In genomic region chr2:241619602-241620418, GRCh38 we compare ENCODE assay signal across 12 cellular contexts. TPM values are rescaled to one million over a fixed set of nuclear protein-coding genes. Genes with fewer than 3 reads are reported as not detected.
DNase-seq lines count a peak whose midpoint lies in the region; ATAC-seq and TF ChIP-seq lines count a peak whose summit lies in the region.
"Had no signal": no experiment of that assay in that cellular context is flagged by ENCODE, and none has a peak within 500 bp of the region (broad histone marks: within the 10 kb centered on the region; RNA-seq: fewer than 3 reads in every experiment).

No MANE protein-coding gene starts in this region.

- BruUV-seq in MCF 10A (replicated peaks; lab: Mats Ljungman, UMichigan) (no TSS peak), IMR-90 (replicated peaks; lab: Mats Ljungman, UMichigan) (no TSS peak)

- H2BK120ac ChIP-seq in IMR-90 (ENCODE audit: low read depth, low read length), result no peak overlapping the region

- no peak for TF ChIP-seq RAD21 in IMR-90 (IDR thresholded peaks at IDR 0.05; ENCODE audit: low read length)

- in situ Hi-C loops in IMR-90 (cut with MboI; ENCODE audit: low sequenced_read_pairs), result no loop called here

- H3K9ac ChIP-seq in IMR-90 (ENCODE audit: low read depth, low read length), result no peak overlapping the region

- H3K36me3 ChIP-seq in breast epithelium (no peaks in the 10 kb centered on the region), IMR-90 (ENCODE audit: control insufficient read depth, insufficient read depth, low read length) (peaks cover 9% of the 10 kb centered on the region), esophagus squamous epithelium (peaks cover 0 to 38% (median 0%) of the 10 kb centered on the region in 3 donors), thyroid gland (no peaks in the 10 kb centered on the region)
- H3K36me3 ChIP-seq: brain microvascular endothelial cell had no signal

- H3K9me3 Mint-ChIP-seq in MCF 10A (ENCODE audit: unreplicated experiment), result no peaks in the 10 kb centered on the region
- H3K9me3 Mint-ChIP-seq in activated naive CD4-positive, alpha-beta T cell treated with anti-CD3 and anti-CD28 coated beads, Interleukin-2, amount 50 U/mL, for 72 hours, result peaks cover 13 to 23% of the 10 kb centered on the region in 2 donors

- no peak overlapping the region for H2BK5ac ChIP-seq in IMR-90 (ENCODE audit: low read depth, low read length, poor library complexity, severe bottlenecking)

- no peak overlapping the region for H3K27ac ChIP-seq in breast epithelium
- H3K27ac ChIP-seq in IMR-90 (ENCODE audit: insufficient read depth, low read length), result no peak overlapping the region
- no peak overlapping the region for H3K27ac ChIP-seq in esophagus squamous epithelium
- H3K27ac ChIP-seq in thyroid gland, result no peak overlapping the region
- H3K27ac ChIP-seq: brain microvascular endothelial cell, suprapubic skin had no signal

- dilution Hi-C loops in IMR-90 (cut with HindIII; ENCODE audit: low sequenced_read_pairs, unreplicated experiment), result no loop called here

- H4K5ac ChIP-seq in IMR-90 (ENCODE audit: low read depth, low read length), result no peak overlapping the region

- H4K8ac ChIP-seq in IMR-90 (ENCODE audit: low read depth in 2 of 2, low read length in 2 of 2), result no peak overlapping the region

- no peak for ATAC-seq in IMR-90 (ENCODE audit: low read depth)
- ATAC-seq in activated naive CD4-positive, alpha-beta T cell treated with anti-CD3 and anti-CD28 coated beads, Interleukin-2, amount 50 U/mL, for 72 hours, result peak; percentile 32 to 38

- POLR2A ChIA-PET in MCF 10A (lab: Yijun Ruan, JAX), result no interaction called here
- POLR2A ChIA-PET in IMR-90 (lab: Charles Lee; ENCODE audit: unreplicated experiment), result no interaction called here

- H3K27me3 Mint-ChIP-seq in MCF 10A (ENCODE audit: insufficient read depth, unreplicated experiment), result no peaks in the 10 kb centered on the region

- H4K91ac ChIP-seq in IMR-90 (ENCODE audit: insufficient read depth, low read depth, low read length), result no peak overlapping the region

- no peak overlapping the region for H3K56ac ChIP-seq in IMR-90 (ENCODE audit: extremely low read depth, insufficient read depth, low read length)

- peaks cover 53% of the 10 kb centered on the region for H4K20me1 ChIP-seq in IMR-90 (ENCODE audit: insufficient read depth, low read length)

- no peak overlapping the region for H3K4me3 ChIP-seq in breast epithelium
- H3K4me3 ChIP-seq in IMR-90 (ENCODE audit: insufficient read depth, low read depth, low read length), result no peak overlapping the region
- H3K4me3 ChIP-seq in esophagus squamous epithelium, result no peak overlapping the region
- H3K4me3 ChIP-seq in thyroid gland (replicated peaks in 1 of 3), result no peak overlapping the region
- H3K4me3 ChIP-seq: smooth muscle cell, suprapubic skin had no signal

- no peak overlapping the region for H3K4me2 ChIP-seq in IMR-90 (ENCODE audit: low read depth, low read length)
- H3K4me2 ChIP-seq: smooth muscle cell had no signal

- peaks cover 67% of the 10 kb centered on the region for H3K36me3 Mint-ChIP-seq in MCF 10A (ENCODE audit: insufficient read depth, unreplicated experiment)
- H3K36me3 Mint-ChIP-seq in activated naive CD4-positive, alpha-beta T cell treated with anti-CD3 and anti-CD28 coated beads, Interleukin-2, amount 50 U/mL, for 72 hours, result peaks cover 26 to 40% of the 10 kb centered on the region in 2 donors

- intact Hi-C loops in MCF 10A (cut with micrococcal nuclease), result no loop called here
- intact Hi-C loops in breast epithelium (cut with DNase I; ENCODE audit: low total_unique reads), result no loop called here
- intact Hi-C loops in IMR-90 (cut with micrococcal nuclease), result no loop called here
- intact Hi-C loops in esophagus squamous epithelium (cut with DNase I), result no loop called here
- intact Hi-C loops in thyroid gland (cut with DNase I), result loop anchor here (10.0 kb wide), 1 partner anchor 105 kb away; no protein-coding TSS in a partner anchor

- no peak overlapping the region for H2AK9ac ChIP-seq in IMR-90 (replicated peaks; ENCODE audit: low read depth, low read length, poor library complexity)

- H3K4me1 ChIP-seq in breast epithelium, result peaks cover 0 to 6% of the 10 kb centered on the region in 2 donors
- no peaks in the 10 kb centered on the region for H3K4me1 ChIP-seq in IMR-90 (ENCODE audit: control insufficient read depth, insufficient read depth, low read length)
- H3K4me1 ChIP-seq in esophagus squamous epithelium, result peaks cover 0 to 30% (median 0%) of the 10 kb centered on the region in 3 donors
- peaks cover 0 to 7% of the 10 kb centered on the region in 2 donors for H3K4me1 ChIP-seq in thyroid gland

- H3K27me3 ChIP-seq in breast epithelium, result no peaks in the 10 kb centered on the region
- no peaks in the 10 kb centered on the region for H3K27me3 ChIP-seq in IMR-90 (ENCODE audit: control insufficient read depth, insufficient read depth, low read length)
- H3K27me3 ChIP-seq in esophagus squamous epithelium, result no peaks in the 10 kb centered on the region
- no peaks in the 10 kb centered on the region for H3K27me3 ChIP-seq in thyroid gland
- H3K27me3 ChIP-seq: brain microvascular endothelial cell, suprapubic skin had no signal

- H3K9me3 ChIP-seq in breast epithelium, result no peaks in the 10 kb centered on the region
- no peaks in the 10 kb centered on the region for H3K9me3 ChIP-seq in IMR-90 (ENCODE audit: control insufficient read depth, insufficient read depth, low read length)
- H3K9me3 ChIP-seq in esophagus squamous epithelium, result no peaks in the 10 kb centered on the region
- H3K9me3 ChIP-seq in thyroid gland, result no peaks in the 10 kb centered on the region
- H3K9me3 ChIP-seq: suprapubic skin had no signal

- no peak overlapping the region for H2BK15ac ChIP-seq in IMR-90 (ENCODE audit: low read depth, low read length)

- no peak overlapping the region for H3K14ac ChIP-seq in IMR-90 (replicated peaks; ENCODE audit: low read depth, low read length)

- CTCF ChIA-PET in MCF 10A (lab: Yijun Ruan, JAX), result no interaction called here
- CTCF ChIA-PET in IMR-90 (lab: Yijun Ruan, JAX), result no interaction called here

- H2BK20ac ChIP-seq in IMR-90 (ENCODE audit: low read depth, low read length), result no peak overlapping the region

- H3K23ac ChIP-seq in IMR-90 (ENCODE audit: low read depth, low read length), result no peak overlapping the region

- peaks cover 33 to 76% of the 10 kb centered on the region in 2 experiments for H3K79me1 ChIP-seq in IMR-90 (ENCODE audit: low read depth in 1 of 2, low read length in 2 of 2)

- TF ChIP-seq CTCF in MCF 10A (IDR thresholded peaks at IDR 0.05; ENCODE audit: unreplicated experiment) (no peak), breast epithelium (IDR thresholded peaks at IDR 0.05) (no peak), IMR-90 (conservative IDR thresholded peaks at IDR 0.05; ENCODE audit: low read depth, low read length) (no peak), esophagus squamous epithelium (IDR thresholded peaks at IDR 0.05) (no peak), thyroid gland (IDR thresholded peaks at IDR 0.05) (no peak)

- WGBS in IMR-90 (ENCODE audit: extremely low coverage in 2 of 2, insufficient read length in 1 of 2), 2 experiments, result 96 to 100% methylated on average over 5 to 18 of the region's 20 CpGs
- WGBS in esophagus squamous epithelium, 2 donors, result 79 to 82% methylated on average over 9 to 20 of the region's 20 CpGs
- WGBS in thyroid gland, 2 donors, result 90 to 94% methylated on average over 20 of the region's 20 CpGs

- H2AFZ ChIP-seq in IMR-90 (replicated peaks; ENCODE audit: low read length, poor library complexity), result no peak overlapping the region

- peaks cover 9% of the 10 kb centered on the region for H3K4me1 Mint-ChIP-seq in MCF 10A (ENCODE audit: insufficient read depth, unreplicated experiment)

- H3K18ac ChIP-seq in IMR-90 (ENCODE audit: low read depth, low read length), result no peak overlapping the region

- TF ChIP-seq POLR2A in breast epithelium (IDR thresholded peaks at IDR 0.05) (no peak), IMR-90 (IDR thresholded peaks at IDR 0.05; ENCODE audit: low read depth, low read length) (no peak), esophagus squamous epithelium (IDR thresholded peaks at IDR 0.05) (no peak), thyroid gland (IDR thresholded peaks at IDR 0.05) (no peak)

- no peak overlapping the region for H3K4ac ChIP-seq in IMR-90 (ENCODE audit: low read depth, low read length)

- no peak for DNase-seq in MCF 10A (ENCODE audit: unreplicated experiment)
- DNase-seq in breast epithelium (ENCODE audit: low spot score in 2 of 2), result no peak
- DNase-seq in IMR-90, result no peak
- no peak for DNase-seq in activated naive CD4-positive, alpha-beta T cell treated with anti-CD3 and anti-CD28 coated beads, Interleukin-2, amount 50 U/mL, for 72 hours (ENCODE audit: low spot score in 2 of 2)
- peak; percentile 48 for DNase-seq in stimulated activated CD8-positive, alpha-beta memory T cell treated with anti-CD3 and anti-CD28 coated beads, Interleukin-4, amount 100 ng/mL, for 48 hours
- DNase-seq in GM19240 (ENCODE audit: insufficient read length, low spot score), result no peak
- no peak for DNase-seq in esophagus squamous epithelium (lab: John Stamatoyannopoulos, UW)
- no peak for DNase-seq in thyroid gland
- DNase-seq: Kasumi-1 had no signal

- no peak overlapping the region for H3K4me3 Mint-ChIP-seq in MCF 10A (ENCODE audit: unreplicated experiment)

- peak overlapping the region; percentile 57 for H3K27ac Mint-ChIP-seq in MCF 10A (ENCODE audit: low read depth, unreplicated experiment)
- peak overlapping the region; percentile 73 to 94 for H3K27ac Mint-ChIP-seq in activated naive CD4-positive, alpha-beta T cell treated with anti-CD3 and anti-CD28 coated beads, Interleukin-2, amount 50 U/mL, for 72 hours

- H2AK5ac ChIP-seq in IMR-90 (ENCODE audit: low read depth, low read length), result no peak overlapping the region

- peaks cover 10% of the 10 kb centered on the region; the same call in 1 of the 2 replicates for H3K9me1 ChIP-seq in IMR-90 (ENCODE audit: insufficient read depth, low read length)

RNA-seq across cellular contexts. Expression of gene THAP4, which starts 17.1 kb away (rescaled TPM):
- 64.5 and 91.8 TPM in 2 replicates for total RNA-seq in MCF 10A (2022)
- total RNA-seq in breast epithelium, result 10 to 100 TPM; 35.3 to 45.9 (median 38.1) TPM
- 33.9 and 42.2 TPM in 2 replicates for total RNA-seq in IMR-90 (2012; rRNA removed)
- 55.1 and 60.3 TPM in 2 replicates for polyA plus RNA-seq in IMR-90 (2012; rRNA removed)
- 53.0 and 64.7 TPM in 2 replicates for polyA plus RNA-seq in IMR-90 (2012; cell fraction: cytosol; rRNA removed)
- polyA plus RNA-seq in IMR-90 (2012; cell fraction: nucleus; rRNA removed; ENCODE audit: low replicate concordance), result 20.5 and 32.9 TPM in 2 replicates
- total RNA-seq in activated naive CD4-positive, alpha-beta T cell treated with anti-CD3 and anti-CD28 coated beads, Interleukin-2, amount 50 U/mL, for 72 hours, result 10 to 100 TPM; 42.2 to 45.8 TPM
- 10 to 100 TPM; 40.7 to 53.2 (median 46.4) TPM for total RNA-seq in esophagus squamous epithelium
- total RNA-seq in thyroid gland, result 10 to 100 TPM; 42.9 to 53.6 (median 46.2) TPM

RNA-seq across cellular contexts. Expression of gene ATG4B, which starts 17.7 kb away (rescaled TPM):
- total RNA-seq in MCF 10A (2022), result 70.9 and 72.8 TPM in 2 replicates
- 10 to 100 TPM; 47.7 to 71.1 (median 64.2) TPM for total RNA-seq in breast epithelium
- 102 and 146 TPM in 2 replicates for total RNA-seq in IMR-90 (2012; rRNA removed)
- 98.4 and 113 TPM in 2 replicates for polyA plus RNA-seq in IMR-90 (2012; rRNA removed)
- 52.3 and 78.0 TPM in 2 replicates for polyA plus RNA-seq in IMR-90 (2012; cell fraction: cytosol; rRNA removed)
- polyA plus RNA-seq in IMR-90 (2012; cell fraction: nucleus; rRNA removed; ENCODE audit: low replicate concordance), result 374 and 431 TPM in 2 replicates
- 100 to 1,000 TPM; 103 to 107 TPM for total RNA-seq in activated naive CD4-positive, alpha-beta T cell treated with anti-CD3 and anti-CD28 coated beads, Interleukin-2, amount 50 U/mL, for 72 hours
- total RNA-seq in esophagus squamous epithelium, result 10 to 100 TPM; 33.0 to 60.9 (median 45.6) TPM
- total RNA-seq in thyroid gland, result 100 to 1,000 TPM in 1 of 4 donors, 10 to 100 TPM in 3; 58.5 to 129 (median 86.2) TPM
